21 cellular contexts compared by ENCODE assay signal in the genomic region with DNA sequence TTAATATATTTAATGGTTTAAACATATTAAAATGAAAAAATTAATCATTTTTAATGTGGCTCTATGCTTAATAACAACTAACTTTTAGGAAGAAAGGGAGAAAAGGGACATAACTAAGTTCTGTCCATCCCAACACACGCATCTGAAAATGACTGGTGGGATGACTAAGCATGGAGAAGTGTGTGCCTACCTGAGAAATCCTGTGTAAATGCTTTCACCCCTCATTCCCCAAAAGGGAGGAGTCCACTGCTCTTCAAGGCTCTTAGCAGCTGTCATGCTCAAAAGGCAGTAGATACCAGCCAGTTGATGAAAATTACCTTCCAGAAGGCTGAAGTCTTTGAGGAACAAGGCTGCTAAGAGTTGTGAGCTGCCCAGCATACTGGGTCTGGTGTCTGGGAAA.
DNase-seq lines count a peak whose midpoint lies in the region; ATAC-seq and TF ChIP-seq lines count a peak whose summit lies in the region.
"Had no signal": no experiment of that assay in that cellular context is flagged by ENCODE, and none has a peak within 500 bp of the region (broad histone marks: within the 10 kb centered on the region; RNA-seq: fewer than 3 reads in every experiment).

No MANE protein-coding gene starts in this region.

- ATAC-seq in RWPE2 (ENCODE audit: low read depth) (peak; percentile 71), left ventricle myocardium superior (no peak)
- ATAC-seq: CD8-positive, alpha-beta T cell had no signal

- no peak for TF ChIP-seq POLR2A in prostate gland (IDR thresholded peaks at IDR 0.05)

- H3K4me1 ChIP-seq in RWPE2 (ENCODE audit: insufficient read depth, poor library complexity, severe bottlenecking), result peaks cover 67% of the 10 kb centered on the region
- H3K4me1 ChIP-seq in prostate gland (replicated peaks), result peaks cover 5% of the 10 kb centered on the region

- TF ChIP-seq CTCF in RWPE2 (IDR thresholded peaks at IDR 0.05; ENCODE audit: poor library complexity, severe bottlenecking) (no peak), epithelial cell of esophagus (IDR thresholded peaks at IDR 0.05; ENCODE audit: insufficient read depth, low read depth, low read length, missing control alignments) (no peak), prostate gland (IDR thresholded peaks at IDR 0.05) (no peak), GM13976 (IDR thresholded peaks at IDR 0.05; ENCODE audit: borderline replicate concordance, control extremely low read depth, extremely low read depth, insufficient read depth, missing control alignments) (no peak)

- H3K36me3 ChIP-seq in RWPE2 (ENCODE audit: low read depth) (peaks cover 12% of the 10 kb centered on the region), prostate gland (no peaks in the 10 kb centered on the region)
- H3K36me3 ChIP-seq: BLaER1 treated with 17β-estradiol and CSF1 and Interleukin-3, amounts not matched to agents 10 nM and 100 nM; Peyer's patch had no signal

- DNase-seq in DMS53 (lab: John Stamatoyannopoulos, UW) (peak; percentile 1), DMS53 treated with DMSO at 0.1 percent for 48 hours (lab: John Stamatoyannopoulos, UW; ENCODE audit: unreplicated experiment) (no peak), RWPE2 (ENCODE audit: low spot score) (no peak), epithelial cell of esophagus (ENCODE audit: low read depth) (peak; percentile 78), prostate gland (ENCODE audit: low spot score) (no peak), GM13976 (ENCODE audit: low spot score) (no peak), left ventricle myocardium superior (no peak)
- no peak for DNase-seq in activated CD4-positive, alpha-beta T cell treated with anti-CD3 and anti-CD28 coated beads, Interleukin-2, amount 50 U/mL, for 1 hour
- DNase-seq: 8988T; CD8-positive, alpha-beta T cell; EL; GF-D8; IMR-90; NCI-H1417; NCI-H1694 treated with DMSO at 0.1 percent for 48 hours; NCI-H510A; NCI-H82; Peyer's patch; Right ventricle myocardium superior had no signal

- H3K9me3 ChIP-seq in RWPE2 (ENCODE audit: severe bottlenecking) (no peaks in the 10 kb centered on the region), prostate gland (no peaks in the 10 kb centered on the region)
- H3K9me3 ChIP-seq: BLaER1 treated with 17β-estradiol and CSF1 and Interleukin-3, amounts not matched to agents 10 nM and 100 nM; Peyer's patch had no signal

- H3K27ac ChIP-seq in RWPE2 (ENCODE audit: poor library complexity, severe bottlenecking) (peak overlapping the region; percentile 95), prostate gland (peak overlapping the region; percentile 32 to 67)
- H3K27ac ChIP-seq: BLaER1 treated with 17β-estradiol and CSF1 and Interleukin-3, amounts not matched to agents 10 nM and 100 nM; KMS-11; Peyer's patch had no signal

- no peaks in the 10 kb centered on the region for H3K27me3 ChIP-seq in RWPE2 (ENCODE audit: insufficient read depth, poor library complexity, severe bottlenecking)
- H3K27me3 ChIP-seq in prostate gland (replicated peaks; ENCODE audit: insufficient read depth), result no peaks in the 10 kb centered on the region
- H3K27me3 ChIP-seq: BLaER1 treated with 17β-estradiol and CSF1 and Interleukin-3, amounts not matched to agents 10 nM and 100 nM; Peyer's patch had no signal

- intact Hi-C loops in prostate gland (cut with DNase I), result loop anchor here (10.0 kb wide), 1 partner anchor 62 kb away; no protein-coding TSS in a partner anchor
- intact Hi-C loops in left ventricle myocardium superior (cut with micrococcal nuclease), result no loop called here

- 100% methylated on average over 1 of the region's 1 CpG for WGBS in prostate gland

- in situ Hi-C loops in GM13976 (cut with MboI; ENCODE audit: low sequenced_read_pairs, unreplicated experiment), result no loop called here

- H3K4me3 ChIP-seq in RWPE2 (ENCODE audit: severe bottlenecking) (no peak overlapping the region), epithelial cell of esophagus (ENCODE audit: low read length) (no peak overlapping the region), prostate gland (no peak overlapping the region)
- H3K4me3 ChIP-seq: BLaER1 treated with 17β-estradiol and CSF1 and Interleukin-3, amounts not matched to agents 10 nM and 100 nM; Peyer's patch had no signal

Comparison
In these comparisons a context has a peak if more than half of its experiments do, and no peak if none do; other contexts are left out.
1. DNase-seq: peak in DMS53 (single experiment) and epithelial cell of esophagus (single experiment); none in DMS53 treated with DMSO at 0.1 percent for 48 hours (single experiment), RWPE2 (single experiment), prostate gland (single experiment), GM13976 (single experiment), activated CD4-positive, alpha-beta T cell treated with anti-CD3 and anti-CD28 coated beads, Interleukin-2, amount 50 U/mL, for 1 hour (single experiment) and left ventricle myocardium superior (single experiment).